10 cellular contexts compared by ENCODE assay signal in the genomic region with DNA sequence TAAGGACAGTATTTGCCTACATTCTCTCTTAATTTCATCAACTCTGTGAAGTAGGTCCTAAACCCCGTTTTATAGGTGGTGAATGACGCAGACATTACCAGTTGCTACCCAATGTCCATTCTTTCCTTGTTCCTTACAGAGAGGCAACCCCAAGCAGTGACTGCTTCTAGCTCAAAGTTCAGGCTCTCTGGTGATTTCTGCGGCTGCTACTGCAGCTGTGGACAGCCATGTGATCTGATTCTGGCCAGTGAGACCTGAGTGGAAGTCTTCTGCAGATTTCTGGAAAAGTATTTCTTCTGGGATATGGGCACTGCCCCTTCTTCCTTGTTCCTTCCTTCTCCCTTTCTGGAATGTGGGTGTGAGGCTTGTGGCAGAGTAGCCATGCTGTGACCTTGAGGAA.
A peak's percentile ranks its signal among the peaks of the same experiment; 100 is the strongest.
DNase-seq lines count a peak whose midpoint lies in the region; ATAC-seq and TF ChIP-seq lines count a peak whose summit lies in the region.
"Had no signal": no experiment of that assay in that cellular context is flagged by ENCODE, and none has a peak within 500 bp of the region (broad histone marks: within the 10 kb centered on the region; RNA-seq: fewer than 3 reads in every experiment).

No MANE protein-coding gene starts in this region.

- peaks cover 2% of the 10 kb centered on the region for H3K9me3 Mint-ChIP-seq in Calu3 (ENCODE audit: low read depth, unreplicated experiment)
- H3K9me3 Mint-ChIP-seq: activated naive CD4-positive, alpha-beta T cell treated with anti-CD3 and anti-CD28 coated beads for 36 hours had no signal

- ATAC-seq in Panc1 (peak; percentile 6; the same call in 1 of the 2 replicates), GM18909 (IDR thresholded peaks at IDR 0.05; ENCODE audit: poor library complexity, unreplicated experiment) (no peak)

- H3K9me3 ChIP-seq in Panc1 (ENCODE audit: control insufficient read depth, insufficient read depth, low read depth, low read length) (no peaks in the 10 kb centered on the region; the same call in 1 of the 2 replicates), esophagus squamous epithelium (no peaks in the 10 kb centered on the region), sigmoid colon (no peaks in the 10 kb centered on the region), WERI-Rb-1 (ENCODE audit: severe bottlenecking) (no peaks in the 10 kb centered on the region)

- H3K36me3 ChIP-seq in Panc1 (ENCODE audit: control insufficient read depth, insufficient read depth, low read length), result no peaks in the 10 kb centered on the region
- no peaks in the 10 kb centered on the region for H3K36me3 ChIP-seq in esophagus squamous epithelium
- no peaks in the 10 kb centered on the region for H3K36me3 ChIP-seq in sigmoid colon
- H3K36me3 ChIP-seq in WERI-Rb-1, result no peaks in the 10 kb centered on the region

- WGBS in esophagus squamous epithelium, 2 donors, result 89 to 92% methylated on average over 3 of the region's 3 CpGs
- WGBS in sigmoid colon, 2 donors, result 12 to 60% methylated on average over 3 of the region's 3 CpGs

- H3K27ac ChIP-seq in Panc1 (ENCODE audit: low read length), result peak overlapping the region; percentile 100
- peak overlapping the region; percentile 45 to 94 (median 80) for H3K27ac ChIP-seq in esophagus squamous epithelium
- H3K27ac ChIP-seq in sigmoid colon, result peak overlapping the region; percentile 13 to 69 (median 42)
- H3K27ac ChIP-seq in WERI-Rb-1, result no peak overlapping the region

- H3K27ac Mint-ChIP-seq in Calu3 (ENCODE audit: unreplicated experiment), result peak overlapping the region; percentile 97

- in situ Hi-C loops in Panc1 (cut with HindIII; ENCODE audit: low pct_unique_long_range_greater_than_20kb, low sequenced_read_pairs), result no loop called here

- DNase-seq in Calu3, result peak; percentile 33
- no peak for DNase-seq in Panc1 (ENCODE audit: low read depth, low spot score)
- no peak for DNase-seq in esophagus squamous epithelium (lab: John Stamatoyannopoulos, UW)
- no peak for DNase-seq in sigmoid colon
- no peak for DNase-seq in SKM-1 treated with dmso at 0.1 percent for 144 hours (lab: John Stamatoyannopoulos, UW; ENCODE audit: unreplicated experiment)
- DNase-seq in WERI-Rb-1, result no peak
- no peak for DNase-seq in NCI-H1105 treated with DMSO at 0.1 percent for 48 hours (lab: John Stamatoyannopoulos, UW)
- DNase-seq: activated naive CD4-positive, alpha-beta T cell treated with anti-CD3 and anti-CD28 coated beads for 36 hours; erythroblast had no signal

- peaks cover 59% of the 10 kb centered on the region for H3K4me1 ChIP-seq in Panc1 (ENCODE audit: control insufficient read depth, insufficient read depth, low read length)
- H3K4me1 ChIP-seq in esophagus squamous epithelium, result peaks cover 33 to 70% (median 47%) of the 10 kb centered on the region in 3 donors
- peaks cover 0 to 69% (median 44%) of the 10 kb centered on the region in 4 donors for H3K4me1 ChIP-seq in sigmoid colon

- H3K27me3 ChIP-seq in Panc1 (ENCODE audit: control insufficient read depth, insufficient read depth, low read length), result no peaks in the 10 kb centered on the region
- H3K27me3 ChIP-seq in esophagus squamous epithelium, result no peaks in the 10 kb centered on the region
- H3K27me3 ChIP-seq in sigmoid colon, result no peaks in the 10 kb centered on the region
- no peaks in the 10 kb centered on the region for H3K27me3 ChIP-seq in WERI-Rb-1 (ENCODE audit: insufficient read depth, low read depth, severe bottlenecking)

- H3K4me3 ChIP-seq in Panc1 (ENCODE audit: low read depth in 2 of 2, low read length in 2 of 2) (no peak overlapping the region), esophagus squamous epithelium (no peak overlapping the region), sigmoid colon (no peak overlapping the region), WERI-Rb-1 (ENCODE audit: low read depth, low read length) (no peak overlapping the region)

- BruUV-seq in Calu3 (replicated peaks; lab: Mats Ljungman, UMichigan) (no TSS peak), Panc1 (replicated peaks; lab: Mats Ljungman, UMichigan) (no TSS peak)

- intact Hi-C loops in Calu3 (cut with micrococcal nuclease; ENCODE audit: unreplicated experiment) (loop anchor here (1.0 to 2.0 kb wide), 2 partner anchors 12 to 25 kb away; no protein-coding TSS in a partner anchor), Panc1 (cut with micrococcal nuclease; ENCODE audit: unreplicated experiment) (loop anchor here (1.0 to 10.0 kb wide), 4 partner anchors 26 to 129 kb away; a partner anchor contains a TSS), esophagus squamous epithelium (cut with DNase I) (no loop called here), sigmoid colon (cut with DNase I) (no loop called here)

- TF ChIP-seq POLR2A in esophagus squamous epithelium (IDR thresholded peaks at IDR 0.05) (no peak), sigmoid colon (IDR thresholded peaks at IDR 0.05) (no peak)

- peaks cover 62% of the 10 kb centered on the region for H3K4me1 Mint-ChIP-seq in Calu3 (ENCODE audit: low read depth, unreplicated experiment)

- POLR2A ChIA-PET in Panc1 (lab: Charles Lee), result interaction anchor here (1.0 kb wide), 1 partner anchor 25 kb away, joined by 5 read pairs; no protein-coding TSS in a partner anchor

- TF ChIP-seq EP300 in sigmoid colon (IDR thresholded peaks at IDR 0.05), result no peak

- peak overlapping the region; percentile 36 for H3K4me3 Mint-ChIP-seq in Calu3 (ENCODE audit: low read depth, unreplicated experiment)
- H3K4me3 Mint-ChIP-seq: activated naive CD4-positive, alpha-beta T cell treated with anti-CD3 and anti-CD28 coated beads for 36 hours had no signal

- peaks cover 22% of the 10 kb centered on the region for H3K36me3 Mint-ChIP-seq in Calu3 (ENCODE audit: insufficient read depth, unreplicated experiment)

- CTCF ChIA-PET in Calu3 (lab: Charles Lee) (interaction anchor here (0.7 to 1.7 kb wide), 9 partner anchors 11 to 114 kb away, joined by 3 to 10 read pairs (median 4); no protein-coding TSS in a partner anchor), Panc1 (lab: Charles Lee) (interaction anchor here (0.9 kb wide), 1 partner anchor 28 kb away, joined by 4 read pairs; no protein-coding TSS in a partner anchor)

- H3K27me3 Mint-ChIP-seq in Calu3 (ENCODE audit: unreplicated experiment), result no peaks in the 10 kb centered on the region

- TF ChIP-seq CTCF in Calu3 (IDR thresholded peaks at IDR 0.05; ENCODE audit: unreplicated experiment) (no peak), Panc1 (IDR thresholded peaks at IDR 0.05) (no peak), esophagus squamous epithelium (IDR thresholded peaks at IDR 0.05) (no peak), sigmoid colon (IDR thresholded peaks at IDR 0.05) (no peak), WERI-Rb-1 (IDR thresholded peaks at IDR 0.05; ENCODE audit: low read depth, low read length) (no peak)

Comparison
In these comparisons a context has a peak if more than half of its experiments do, and no peak if none do; other contexts are left out.
1. intact Hi-C loops: an anchor here in Calu3 (1.0 to 2.0 kb wide) and Panc1 (1.0 to 10.0 kb wide); none called in esophagus squamous epithelium and sigmoid colon.